ENCODE assay signal across 21 cellular contexts in genomic region chr2:36370281-36370680, GRCh38. TPM values are rescaled to one million over a fixed set of nuclear protein-coding genes. Genes with fewer than 3 reads are reported as not detected.
DNase-seq lines count a peak whose midpoint lies in the region; ATAC-seq and TF ChIP-seq lines count a peak whose summit lies in the region.
"Had no signal": no experiment of that assay in that cellular context is flagged by ENCODE, and none has a peak within 500 bp of the region (broad histone marks: within the 10 kb centered on the region; RNA-seq: fewer than 3 reads in every experiment).

No MANE protein-coding gene starts in this region.

- H3K36me3 ChIP-seq in Caco-2 (ENCODE audit: control insufficient read depth, insufficient read depth, low read length) (no peaks in the 10 kb centered on the region), PC-9 (ENCODE audit: low read depth) (0 out of 2 replicates have a peak, but pooled peaks cover 8% of the 10 kb centered on the region), psoas muscle (ENCODE audit: insufficient read depth in 1 of 2, low read depth in 1 of 2) (no peaks in the 10 kb centered on the region)

- DNase-seq in Caco-2 = no peak
- DNase-seq in PC-9 = no peak
- no peak for DNase-seq in epithelial cell of prostate (ENCODE audit: low read depth, low spot score)
- no peak for DNase-seq in psoas muscle
- DNase-seq in HuH-7.5 (ENCODE audit: low spot score) = no peak
- DNase-seq in kidney tubule cell (ENCODE audit: low spot score) = no peak
- DNase-seq in NCI-H524 (lab: John Stamatoyannopoulos, UW) = no peak
- DNase-seq: activated CD4-positive, alpha-beta T cell treated with anti-CD3 and anti-CD28 coated beads, Interleukin-2, amount 50 U/mL, for 4 hours; activated gamma-delta T cell treated with Interleukin-2 at 50 U/mL for 16 hours; activated T-cell treated with anti-CD3 and anti-CD28 coated beads for 4 hours; effector memory CD8-positive, alpha-beta T cell; hippocampal formation; Karpas-422; NCI-H1048; NCI-H2081; NCI-H510A; T-helper 1 cell had no signal

- no peak overlapping the region for H3K27ac Mint-ChIP-seq in Caco-2 (ENCODE audit: unreplicated experiment)
- H3K27ac Mint-ChIP-seq: natural killer cell treated with Interleukin-12 subunit alpha and Interleukin-12 subunit beta and Interleukin-15 and Interleukin-18, amount 100 ng/mL, for 72 hours had no signal

- H3K27me3 ChIP-seq in Caco-2 (replicated peaks; ENCODE audit: control insufficient read depth, insufficient read depth, low read length) (no peaks in the 10 kb centered on the region), PC-9 (ENCODE audit: insufficient read depth, low read depth) (no peaks in the 10 kb centered on the region), psoas muscle (ENCODE audit: insufficient read depth in 3 of 3, low read length in 2 of 3) (no peaks in the 10 kb centered on the region)

- no peak for ATAC-seq in psoas muscle
- no peak for ATAC-seq in HG03378 (IDR thresholded peaks at IDR 0.05; ENCODE audit: unreplicated experiment)
- ATAC-seq: effector memory CD8-positive, alpha-beta T cell; natural killer cell treated with Interleukin-12 subunit alpha and Interleukin-12 subunit beta and Interleukin-15 and Interleukin-18, amount 100 ng/mL, for 72 hours had no signal

- H3K79me2 ChIP-seq in PC-9 (ENCODE audit: low read depth) = peaks cover 99% of the 10 kb centered on the region

- BruUV-seq in Caco-2 (replicated peaks; lab: Mats Ljungman, UMichigan) = no TSS peak
- BruUV-seq in PC-9 (replicated peaks; lab: Mats Ljungman, UMichigan) = no TSS peak

- peak overlapping the region; percentile 69 for H3K4me2 ChIP-seq in PC-9

- no peaks in the 10 kb centered on the region for H3K27me3 Mint-ChIP-seq in Caco-2 (ENCODE audit: insufficient read depth, unreplicated experiment)
- H3K27me3 Mint-ChIP-seq: central memory CD8-positive, alpha-beta T cell; effector memory CD8-positive, alpha-beta T cell; natural killer cell treated with Interleukin-12 subunit alpha and Interleukin-12 subunit beta and Interleukin-15 and Interleukin-18, amount 100 ng/mL, for 72 hours had no signal

- H3K36me3 Mint-ChIP-seq in Caco-2 (ENCODE audit: insufficient read depth, unreplicated experiment) = peaks cover 90% of the 10 kb centered on the region
- H3K36me3 Mint-ChIP-seq: natural killer cell treated with Interleukin-12 subunit alpha and Interleukin-12 subunit beta and Interleukin-15 and Interleukin-18, amount 100 ng/mL, for 72 hours had no signal

- H3K4me1 Mint-ChIP-seq in Caco-2 (ENCODE audit: low read depth, unreplicated experiment) = peaks cover 86% of the 10 kb centered on the region

- intact Hi-C loops in Caco-2 (cut with micrococcal nuclease; ENCODE audit: unreplicated experiment) = loop anchor here (5.0 kb wide), 1 partner anchor 82 kb away; no protein-coding TSS in a partner anchor
- intact Hi-C loops in PC-9 (cut with micrococcal nuclease; ENCODE audit: unreplicated experiment) = loop anchor here (5.0 kb wide), 2 partner anchors 92 to 192 kb away; no protein-coding TSS in a partner anchor
- intact Hi-C loops in psoas muscle (cut with DNase I) = loop anchor here (5.0 to 10.0 kb wide), 2 partner anchors 47 to 55 kb away; no protein-coding TSS in a partner anchor

- H3F3A ChIP-seq in PC-9 (ENCODE audit: insufficient read depth, low read depth) = peaks cover 60% of the 10 kb centered on the region

- H2AFZ ChIP-seq in PC-9 = no peak overlapping the region

- H3K4me3 ChIP-seq in Caco-2 (ENCODE audit: low read depth, low read length) (no peak overlapping the region), PC-9 (no peak overlapping the region), psoas muscle (no peak overlapping the region)
- H3K4me3 ChIP-seq: smooth muscle cell had no signal

- H3K9me3 ChIP-seq in Caco-2 (no peaks in the 10 kb centered on the region), PC-9 (ENCODE audit: insufficient read depth, low read depth) (no peaks in the 10 kb centered on the region), psoas muscle (no peaks in the 10 kb centered on the region)

- H4K20me1 ChIP-seq in PC-9 (ENCODE audit: insufficient read depth) = no peaks in the 10 kb centered on the region; the same call in 1 of the 2 replicates

- peaks cover 96% of the 10 kb centered on the region for H3K4me1 ChIP-seq in Caco-2
- peaks cover 97% of the 10 kb centered on the region for H3K4me1 ChIP-seq in PC-9 (replicated peaks; ENCODE audit: insufficient read depth)
- peaks cover 99% of the 10 kb centered on the region for H3K4me1 ChIP-seq in psoas muscle

- TF ChIP-seq CTCF in Caco-2 (IDR thresholded peaks at IDR 0.05; ENCODE audit: insufficient read depth in 1 of 2, low read depth in 1 of 2, low read length in 1 of 2, severe bottlenecking in 1 of 2, unreplicated experiment in 1 of 2) = no peak
- no peak for TF ChIP-seq CTCF in PC-9 (conservative IDR thresholded peaks at IDR 0.05)
- no peak for TF ChIP-seq CTCF in psoas muscle (IDR thresholded peaks at IDR 0.05)

- CTCF ChIA-PET in Caco-2 (lab: Charles Lee) = no interaction called here
- CTCF ChIA-PET in PC-9 (lab: Charles Lee) = interaction anchor here (0.6 kb wide), 1 partner anchor 502 kb away, joined by 3 read pairs; no protein-coding TSS in a partner anchor

- POLR2A ChIA-PET in Caco-2 (lab: Charles Lee) (no interaction called here), PC-9 (lab: Charles Lee; ENCODE audit: unreplicated experiment) (interaction anchor here (0.6 to 1.0 kb wide), 2 partner anchors 15 to 91 kb away, joined by 3 to 4 read pairs; partner anchors contain the start of gene CRIM1)

- H3K27ac ChIP-seq in PC-9 (peak overlapping the region; percentile 78), epithelial cell of prostate (peak overlapping the region; percentile 90), psoas muscle (peak overlapping the region; percentile 46)

- no peaks in the 10 kb centered on the region for H3K9me3 Mint-ChIP-seq in Caco-2 (ENCODE audit: unreplicated experiment)
- H3K9me3 Mint-ChIP-seq: central memory CD8-positive, alpha-beta T cell; effector memory CD8-positive, alpha-beta T cell; natural killer cell treated with Interleukin-12 subunit alpha and Interleukin-12 subunit beta and Interleukin-15 and Interleukin-18, amount 100 ng/mL, for 72 hours had no signal

- H3K4me3 Mint-ChIP-seq in Caco-2 (ENCODE audit: unreplicated experiment) = peak overlapping the region; percentile 44
- H3K4me3 Mint-ChIP-seq: central memory CD8-positive, alpha-beta T cell; effector memory CD8-positive, alpha-beta T cell; natural killer cell treated with Interleukin-12 subunit alpha and Interleukin-12 subunit beta and Interleukin-15 and Interleukin-18, amount 100 ng/mL, for 72 hours had no signal

- no peaks in the 10 kb centered on the region for H3K9me2 ChIP-seq in PC-9 (ENCODE audit: insufficient read depth)

RNA-seq across cellular contexts. Expression of gene CRIM1, which starts 14.7 kb away (rescaled TPM):
- total RNA-seq in Caco-2 (2022) (270 and 292 TPM in 2 replicates), PC-9 (2021) (133 and 154 TPM in 2 replicates), psoas muscle (10 to 100 TPM; 49.8 to 66.2 (median 56.3) TPM)
- polyA plus RNA-seq in psoas muscle = 10 to 100 TPM; 10.2 to 68.1 (median 53.1) TPM
